ENCODE assay signal across 8 cellular contexts in genomic region chr19:15124572-15125231, GRCh38. TPM values are rescaled to one million over a fixed set of nuclear protein-coding genes. Genes with fewer than 3 reads are reported as not detected.
A peak's percentile ranks its signal among the peaks of the same experiment; 100 is the strongest.
DNase-seq lines count a peak whose midpoint lies in the region; ATAC-seq and TF ChIP-seq lines count a peak whose summit lies in the region.

No MANE protein-coding gene starts in this region.

- H3K27me3 ChIP-seq in Caco-2 (replicated peaks; ENCODE audit: control insufficient read depth, insufficient read depth, low read length) (no peaks in the 10 kb centered on the region), heart right ventricle (no peaks in the 10 kb centered on the region), psoas muscle (ENCODE audit: insufficient read depth in 3 of 3, low read length in 2 of 3) (no peaks in the 10 kb centered on the region)

- ATAC-seq in HG02642 (IDR thresholded peaks at IDR 0.05; ENCODE audit: poor library complexity, unreplicated experiment): peak; percentile 1
- ATAC-seq in activated CD8-positive, alpha-beta T cell treated with anti-CD3 and anti-CD28 coated beads, Interleukin-2, amount 10 ng/mL, durations not matched to agents 7 days and 5 days: peak; percentile 0
- peak in 7 of 8 donors; percentile 0 to 31 (median 15) for ATAC-seq in heart right ventricle
- ATAC-seq in psoas muscle: peak in 2 of 4 donors; percentile 2 to 5
- no peak for ATAC-seq in GM21423 (IDR thresholded peaks at IDR 0.05; ENCODE audit: unreplicated experiment)

- peak overlapping the region; percentile 100 for H3K27ac Mint-ChIP-seq in Caco-2 (ENCODE audit: unreplicated experiment)
- peak overlapping the region; percentile 95 for H3K27ac Mint-ChIP-seq in activated CD8-positive, alpha-beta T cell treated with anti-CD3 and anti-CD28 coated beads, Interleukin-2, amount 10 ng/mL, durations not matched to agents 7 days and 5 days

- DNase-seq in Caco-2 (peak in 1 of 2 experiments; percentile 51), heart right ventricle (no peak), psoas muscle (peak in 1 of 2 donors; percentile 61), SIG-M5 (lab: John Stamatoyannopoulos, UW) (no peak), occipital lobe (lab: John Stamatoyannopoulos, UW) (no peak)
- DNase-seq in activated CD8-positive, alpha-beta T cell treated with anti-CD3 and anti-CD28 coated beads, Interleukin-2, amount 10 ng/mL, durations not matched to agents 7 days and 5 days: peak; percentile 39

- CTCF ChIA-PET in Caco-2 (lab: Charles Lee): interaction anchor here (0.5 kb wide), 1 partner anchor 25 kb away, joined by 6 read pairs; no protein-coding TSS in a partner anchor
- CTCF ChIA-PET in activated CD8-positive, alpha-beta T cell treated with anti-CD3 and anti-CD28 coated beads, Interleukin-2, amount 10 ng/mL, durations not matched to agents 7 days and 5 days (lab: Charles Lee): interaction anchor here (0.7 to 3.0 kb wide), 4 partner anchors 18 to 431 kb away, joined by 3 to 22 read pairs (median 5); partner anchors contain the start of gene SYDE1

- peaks cover 2% of the 10 kb centered on the region for H3K36me3 ChIP-seq in Caco-2 (ENCODE audit: control insufficient read depth, insufficient read depth, low read length)
- H3K36me3 ChIP-seq in heart right ventricle: peaks cover 0 to 38% (median 22%) of the 10 kb centered on the region in 9 donors
- peaks cover 0 to 35% of the 10 kb centered on the region in 2 donors for H3K36me3 ChIP-seq in psoas muscle (ENCODE audit: insufficient read depth in 1 of 2, low read depth in 1 of 2)

- H3K4me1 ChIP-seq in Caco-2 (0 out of 2 replicates have a peak, but pooled peaks cover 4% of the 10 kb centered on the region), heart right ventricle (peaks cover 0 to 33% (median 22%) of the 10 kb centered on the region in 9 donors), psoas muscle (peaks cover 4% of the 10 kb centered on the region)

- peak overlapping the region; percentile 100 for H3K4me3 Mint-ChIP-seq in Caco-2 (ENCODE audit: unreplicated experiment)
- H3K4me3 Mint-ChIP-seq in activated CD8-positive, alpha-beta T cell treated with anti-CD3 and anti-CD28 coated beads, Interleukin-2, amount 10 ng/mL, durations not matched to agents 7 days and 5 days: peak overlapping the region; percentile 94

- TSS peak; percentile 42 for BruUV-seq in Caco-2 (replicated peaks; lab: Mats Ljungman, UMichigan)

- H3K27me3 Mint-ChIP-seq in Caco-2 (ENCODE audit: insufficient read depth, unreplicated experiment): no peaks in the 10 kb centered on the region
- H3K27me3 Mint-ChIP-seq in activated CD8-positive, alpha-beta T cell treated with anti-CD3 and anti-CD28 coated beads, Interleukin-2, amount 10 ng/mL, durations not matched to agents 7 days and 5 days (ENCODE audit: low read depth): no peaks in the 10 kb centered on the region

- H3K9me3 Mint-ChIP-seq in Caco-2 (ENCODE audit: unreplicated experiment): no peaks in the 10 kb centered on the region
- H3K9me3 Mint-ChIP-seq in activated CD8-positive, alpha-beta T cell treated with anti-CD3 and anti-CD28 coated beads, Interleukin-2, amount 10 ng/mL, durations not matched to agents 7 days and 5 days (ENCODE audit: insufficient read depth): no peaks in the 10 kb centered on the region

- peaks cover 36% of the 10 kb centered on the region for H3K36me3 Mint-ChIP-seq in Caco-2 (ENCODE audit: insufficient read depth, unreplicated experiment)
- peaks cover 32% of the 10 kb centered on the region for H3K36me3 Mint-ChIP-seq in activated CD8-positive, alpha-beta T cell treated with anti-CD3 and anti-CD28 coated beads, Interleukin-2, amount 10 ng/mL, durations not matched to agents 7 days and 5 days (ENCODE audit: low read depth)

- intact Hi-C loops in Caco-2 (cut with micrococcal nuclease; ENCODE audit: unreplicated experiment) (loop anchor here (2.0 kb wide), 1 partner anchor 18 kb away; the partner anchor contains the start of gene SYDE1), heart right ventricle (cut with DNase I) (loop anchor here in 3 of 10 donors (1.0 to 2.0 kb wide), 2 partner anchors 17 to 18 kb away; partner anchors contain the start of gene SYDE1 (in 3 of the 3)), psoas muscle (cut with DNase I) (no loop called here)

- H3K4me3 ChIP-seq in Caco-2 (ENCODE audit: low read depth, low read length) (peak overlapping the region; percentile 99), heart right ventricle (peak overlapping the region; percentile 49 to 88 (median 68)), psoas muscle (peak overlapping the region; percentile 95)

- H3K4me1 Mint-ChIP-seq in Caco-2 (ENCODE audit: low read depth, unreplicated experiment): peaks cover 6% of the 10 kb centered on the region
- peaks cover 25% of the 10 kb centered on the region for H3K4me1 Mint-ChIP-seq in activated CD8-positive, alpha-beta T cell treated with anti-CD3 and anti-CD28 coated beads, Interleukin-2, amount 10 ng/mL, durations not matched to agents 7 days and 5 days (ENCODE audit: low read depth)

- peak overlapping the region; percentile 89 to 98 (median 94) for H3K27ac ChIP-seq in heart right ventricle
- H3K27ac ChIP-seq in psoas muscle: peak overlapping the region; percentile 97

- TF ChIP-seq CTCF in Caco-2 (IDR thresholded peaks at IDR 0.05; ENCODE audit: insufficient read depth in 1 of 2, low read depth in 1 of 2, low read length in 1 of 2, severe bottlenecking in 1 of 2, unreplicated experiment in 1 of 2) (no peak), heart right ventricle (IDR thresholded peaks at IDR 0.05) (no peak), psoas muscle (IDR thresholded peaks at IDR 0.05) (no peak)

- H3K9me3 ChIP-seq in Caco-2 (no peaks in the 10 kb centered on the region), heart right ventricle (no peaks in the 10 kb centered on the region), psoas muscle (no peaks in the 10 kb centered on the region)

- WGBS in heart right ventricle, 2 donors: 4 to 5% methylated on average over 33 of the region's 33 CpGs
- WGBS in psoas muscle, 3 donors: 8 to 13% (median 13%) methylated on average over 28 to 33 of the region's 33 CpGs

- POLR2A ChIA-PET in Caco-2 (lab: Charles Lee): interaction anchor here (1.0 kb wide), 1 partner anchor 18 kb away, joined by 3 read pairs; no protein-coding TSS in a partner anchor
- POLR2A ChIA-PET in activated CD8-positive, alpha-beta T cell treated with anti-CD3 and anti-CD28 coated beads, Interleukin-2, amount 10 ng/mL, durations not matched to agents 7 days and 5 days (lab: Charles Lee): interaction anchor here (0.6 to 1.2 kb wide), 6 partner anchors 9 to 712 kb away, joined by 3 to 4 read pairs (median 3); partner anchors contain the start of gene SYDE1

RNA-seq across cellular contexts. Expression of gene SYDE1, which starts 17.5 kb away (rescaled TPM):
- 4.0 and 4.4 TPM in 2 replicates for total RNA-seq in Caco-2 (2022)
- total RNA-seq in activated CD8-positive, alpha-beta T cell treated with anti-CD3 and anti-CD28 coated beads, Interleukin-2, amount 10 ng/mL, durations not matched to agents 7 days and 5 days: under 1 TPM in 1 of 2 experiments, not detected in 1; 0.13 TPM
- 10 to 100 TPM; 11.5 to 17.1 (median 13.1) TPM for total RNA-seq in heart right ventricle
- 10 to 100 TPM in 1 of 2 donors, 1 to 10 TPM in 1; 9.4 to 12.9 TPM for polyA plus RNA-seq in heart right ventricle
- total RNA-seq in psoas muscle: 1 to 10 TPM; 4.5 to 4.9 (median 4.7) TPM
- polyA plus RNA-seq in psoas muscle: 1 to 10 TPM; 2.3 to 3.5 (median 2.6) TPM
- total RNA-seq in occipital lobe: 2.5 TPM

RNA-seq across cellular contexts. Expression of gene OR1I1, which starts 42.7 kb away (rescaled TPM):
- not detected in 2 replicates for total RNA-seq in Caco-2 (2022)
- not detected for total RNA-seq in activated CD8-positive, alpha-beta T cell treated with anti-CD3 and anti-CD28 coated beads, Interleukin-2, amount 10 ng/mL, durations not matched to agents 7 days and 5 days
- total RNA-seq in heart right ventricle: not detected
- polyA plus RNA-seq in heart right ventricle: not detected
- total RNA-seq in psoas muscle: not detected
- polyA plus RNA-seq in psoas muscle: not detected
- not detected for total RNA-seq in occipital lobe
